In the genomic region with DNA sequence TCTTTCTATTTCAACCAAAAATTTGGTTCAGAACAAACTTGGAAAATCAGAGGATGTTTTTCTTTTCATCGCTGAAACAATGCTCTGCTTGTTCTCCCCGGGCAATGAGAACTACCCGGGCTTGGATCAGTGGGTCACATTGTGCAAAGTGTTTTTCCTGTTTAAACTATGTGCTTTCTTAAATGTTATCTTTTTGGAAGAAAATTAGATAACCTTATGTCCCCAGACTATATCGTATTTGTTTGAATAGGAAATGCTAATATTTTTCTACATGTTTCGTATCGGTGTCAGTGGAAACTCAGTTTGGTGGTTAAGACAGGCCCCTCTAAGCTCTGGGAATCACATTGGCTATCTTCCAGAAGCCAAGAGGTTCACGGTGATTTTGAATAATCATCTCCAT, we compare ENCODE assay signal across 22 cellular contexts.
DNase-seq lines count a peak whose midpoint lies in the region; ATAC-seq lines count a peak whose summit lies in the region.
"Had no signal": no experiment of that assay in that cellular context is flagged by ENCODE, and none has a peak within 500 bp of the region (broad histone marks: within the 10 kb centered on the region; RNA-seq: fewer than 3 reads in every experiment).

No MANE protein-coding gene starts in this region.

- no peaks in the 10 kb centered on the region for H3K9me3 Mint-ChIP-seq in stimulated activated effector memory CD8-positive, alpha-beta T cell treated with anti-CD3 and anti-CD28 coated beads, Interleukin-12 subunit alpha, Interleukin-12 subunit beta, amount 100 ng/mL, for 72 hours
- no peaks in the 10 kb centered on the region for H3K9me3 Mint-ChIP-seq in activated T-cell treated with anti-CD3 and anti-CD28 coated beads, Interleukin-2, amount 50 U/mL, for 4 hours
- H3K9me3 Mint-ChIP-seq: activated CD4-positive, alpha-beta memory T cell treated with anti-CD3 and anti-CD28 coated beads, Interleukin-2, amount 10 ng/mL, durations not matched to agents 7 days and 5 days; activated naive CD8-positive, alpha-beta T cell treated with anti-CD3 and anti-CD28 coated beads, Interleukin-2, amount 10 ng/mL, durations not matched to agents 7 days and 5 days; activated T-cell treated with anti-CD3 and anti-CD28 coated beads, Interleukin-2, amount 50 U/mL, for 72 hours; CD8-positive, alpha-beta memory T cell had no signal

- intact Hi-C loops in sciatic nerve (cut with DNase I): no loop called here

- H3K4me1 Mint-ChIP-seq in stimulated activated effector memory CD8-positive, alpha-beta T cell treated with anti-CD3 and anti-CD28 coated beads, Interleukin-12 subunit alpha, Interleukin-12 subunit beta, amount 100 ng/mL, for 72 hours: no peaks in the 10 kb centered on the region
- no peaks in the 10 kb centered on the region for H3K4me1 Mint-ChIP-seq in activated T-cell treated with anti-CD3 and anti-CD28 coated beads, Interleukin-2, amount 50 U/mL, for 4 hours (ENCODE audit: low read depth)
- H3K4me1 Mint-ChIP-seq: activated CD4-positive, alpha-beta memory T cell treated with anti-CD3 and anti-CD28 coated beads, Interleukin-2, amount 10 ng/mL, durations not matched to agents 7 days and 5 days; activated naive CD8-positive, alpha-beta T cell treated with anti-CD3 and anti-CD28 coated beads, Interleukin-2, amount 10 ng/mL, durations not matched to agents 7 days and 5 days; CD8-positive, alpha-beta memory T cell; naive B cell had no signal

- DNase-seq in SJSA1 (ENCODE audit: low read depth in 1 of 2, low spot score in 2 of 2) (no peak), foreskin melanocyte (peak; percentile 74), medulla oblongata (ENCODE audit: extremely low spot score) (peak; percentile 82), sciatic nerve (ENCODE audit: low spot score) (no peak), DMS79 treated with DMSO at 0.1 percent for 48 hours (lab: John Stamatoyannopoulos, UW) (no peak), NCI-H2029 treated with DMSO at 0.1 percent for 48 hours (lab: John Stamatoyannopoulos, UW) (no peak)
- DNase-seq in stimulated activated effector memory CD8-positive, alpha-beta T cell treated with anti-CD3 and anti-CD28 coated beads, Interleukin-12 subunit alpha, Interleukin-12 subunit beta, amount 100 ng/mL, for 72 hours (ENCODE audit: low spot score in 2 of 2): no peak
- no peak for DNase-seq in activated T-cell treated with anti-CD3 and anti-CD28 coated beads, Interleukin-2, amount 50 U/mL, for 4 hours
- DNase-seq: activated CD4-positive, alpha-beta memory T cell treated with anti-CD3 and anti-CD28 coated beads, Interleukin-2, amount 10 ng/mL, durations not matched to agents 7 days and 5 days; activated naive CD8-positive, alpha-beta T cell treated with anti-CD3 and anti-CD28 coated beads, Interleukin-2, amount 10 ng/mL, durations not matched to agents 7 days and 5 days; activated T-cell treated with anti-CD3 and anti-CD28 coated beads, Interleukin-2, amount 50 U/mL, for 72 hours; CD8-positive, alpha-beta memory T cell; colonic mucosa; erythroblast; naive B cell; NCI-H2081 treated with DMSO at 0.1 percent for 48 hours; NCI-H526 treated with DMSO at 0.1 percent for 48 hours; PC-3; stimulated activated CD4-positive, alpha-beta T cell treated with anti-CD3 and anti-CD28 coated beads, Interleukin-2, amount 100 ng/mL, for 24 hours; SW 1271 had no signal

- H3K36me3 ChIP-seq in SJSA1: no peaks in the 10 kb centered on the region
- H3K36me3 ChIP-seq: colonic mucosa had no signal

- peak overlapping the region; percentile 69 for H3K27ac ChIP-seq in SJSA1

- H3K4me3 Mint-ChIP-seq in stimulated activated effector memory CD8-positive, alpha-beta T cell treated with anti-CD3 and anti-CD28 coated beads, Interleukin-12 subunit alpha, Interleukin-12 subunit beta, amount 100 ng/mL, for 72 hours: no peak overlapping the region
- H3K4me3 Mint-ChIP-seq in activated T-cell treated with anti-CD3 and anti-CD28 coated beads, Interleukin-2, amount 50 U/mL, for 4 hours: no peak overlapping the region
- H3K4me3 Mint-ChIP-seq: activated CD4-positive, alpha-beta memory T cell treated with anti-CD3 and anti-CD28 coated beads, Interleukin-2, amount 10 ng/mL, durations not matched to agents 7 days and 5 days; activated naive CD8-positive, alpha-beta T cell treated with anti-CD3 and anti-CD28 coated beads, Interleukin-2, amount 10 ng/mL, durations not matched to agents 7 days and 5 days; activated T-cell treated with anti-CD3 and anti-CD28 coated beads, Interleukin-2, amount 50 U/mL, for 72 hours; CD8-positive, alpha-beta memory T cell; naive B cell had no signal

- no peaks in the 10 kb centered on the region for H3K36me3 Mint-ChIP-seq in stimulated activated effector memory CD8-positive, alpha-beta T cell treated with anti-CD3 and anti-CD28 coated beads, Interleukin-12 subunit alpha, Interleukin-12 subunit beta, amount 100 ng/mL, for 72 hours
- no peaks in the 10 kb centered on the region for H3K36me3 Mint-ChIP-seq in activated T-cell treated with anti-CD3 and anti-CD28 coated beads, Interleukin-2, amount 50 U/mL, for 4 hours (ENCODE audit: insufficient read depth)
- H3K36me3 Mint-ChIP-seq: activated naive CD8-positive, alpha-beta T cell treated with anti-CD3 and anti-CD28 coated beads, Interleukin-2, amount 10 ng/mL, durations not matched to agents 7 days and 5 days; CD8-positive, alpha-beta memory T cell; naive B cell had no signal

- H3K27me3 Mint-ChIP-seq in activated T-cell treated with anti-CD3 and anti-CD28 coated beads, Interleukin-2, amount 50 U/mL, for 4 hours (ENCODE audit: low read depth): peaks cover 13% of the 10 kb centered on the region

- H3K4me1 ChIP-seq in SJSA1 (replicated peaks): peaks cover 48% of the 10 kb centered on the region
- H3K4me1 ChIP-seq: colonic mucosa had no signal

- H3K27me3 ChIP-seq in SJSA1 (replicated peaks): no peaks in the 10 kb centered on the region
- H3K27me3 ChIP-seq: colonic mucosa had no signal

- peak; percentile 88 for ATAC-seq in sciatic nerve
- no peak for ATAC-seq in stimulated activated effector memory CD8-positive, alpha-beta T cell treated with anti-CD3 and anti-CD28 coated beads, Interleukin-12 subunit alpha, Interleukin-12 subunit beta, amount 100 ng/mL, for 72 hours
- no peak for ATAC-seq in activated T-cell treated with anti-CD3 and anti-CD28 coated beads, Interleukin-2, amount 50 U/mL, for 4 hours
- ATAC-seq: activated T-cell treated with anti-CD3 and anti-CD28 coated beads, Interleukin-2, amount 50 U/mL, for 72 hours; GM12878; HCT116; PC-3 had no signal

- H3K27ac Mint-ChIP-seq in stimulated activated effector memory CD8-positive, alpha-beta T cell treated with anti-CD3 and anti-CD28 coated beads, Interleukin-12 subunit alpha, Interleukin-12 subunit beta, amount 100 ng/mL, for 72 hours: no peak overlapping the region
- H3K27ac Mint-ChIP-seq: activated CD4-positive, alpha-beta memory T cell treated with anti-CD3 and anti-CD28 coated beads, Interleukin-2, amount 10 ng/mL, durations not matched to agents 7 days and 5 days; activated naive CD8-positive, alpha-beta T cell treated with anti-CD3 and anti-CD28 coated beads, Interleukin-2, amount 10 ng/mL, durations not matched to agents 7 days and 5 days; activated T-cell treated with anti-CD3 and anti-CD28 coated beads, Interleukin-2, amount 50 U/mL, for 72 hours; CD8-positive, alpha-beta memory T cell had no signal

- no peaks in the 10 kb centered on the region for H3K9me3 ChIP-seq in SJSA1 (replicated peaks)
- H3K9me3 ChIP-seq: colonic mucosa had no signal

- no peak overlapping the region for H3K4me3 ChIP-seq in SJSA1
- H3K4me3 ChIP-seq: colonic mucosa, GM12878 had no signal

Comparison
In these comparisons a context has a peak if more than half of its experiments do, and no peak if none do; other contexts are left out.
1. DNase-seq: peak in foreskin melanocyte (single experiment) and medulla oblongata (single experiment); none in SJSA1 (0 of 2), sciatic nerve (single experiment), DMS79 treated with DMSO at 0.1 percent for 48 hours (single experiment), stimulated activated effector memory CD8-positive, alpha-beta T cell treated with anti-CD3 and anti-CD28 coated beads, Interleukin-12 subunit alpha, Interleukin-12 subunit beta, amount 100 ng/mL, for 72 hours (0 of 2), NCI-H2029 treated with DMSO at 0.1 percent for 48 hours (single experiment) and activated T-cell treated with anti-CD3 and anti-CD28 coated beads, Interleukin-2, amount 50 U/mL, for 4 hours (single experiment).